20 cellular contexts compared by ENCODE assay signal in the genomic region with DNA sequence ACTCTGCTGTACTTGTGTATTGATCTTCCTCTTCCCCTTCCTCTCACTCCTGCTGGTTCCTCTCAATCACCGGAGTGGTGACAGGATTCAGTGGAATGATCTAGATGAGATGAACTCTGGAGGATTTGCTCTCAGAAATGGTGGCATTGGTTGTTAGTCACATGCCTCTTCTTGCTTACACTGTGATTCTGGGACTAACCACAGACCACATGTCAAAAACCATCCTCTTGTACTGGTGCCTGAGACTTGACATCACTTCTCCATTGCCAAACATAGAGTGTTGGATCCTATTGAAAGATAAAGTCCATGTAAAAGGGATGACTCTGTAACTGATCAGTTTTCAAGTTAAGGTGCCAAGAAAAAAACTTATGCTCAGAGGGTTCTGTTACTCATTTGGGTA.
"Had no signal": no experiment of that assay in that cellular context is flagged by ENCODE, and none has a peak within 500 bp of the region (broad histone marks: within the 10 kb centered on the region; RNA-seq: fewer than 3 reads in every experiment).

No MANE protein-coding gene starts in this region.

- H3K4me3 ChIP-seq: coronary artery, esophagus squamous epithelium, prostate gland had no signal

- H3K27me3 Mint-ChIP-seq: brain had no signal

- DNase-seq: activated CD4-positive, alpha-beta T cell treated with anti-CD3 and anti-CD28 coated beads, Interleukin-2, amount 50 U/mL, for 1 hour; activated CD4-positive, CD25-positive, alpha-beta regulatory T cell; activated effector memory CD4-positive, alpha-beta T cell treated with anti-CD3 and anti-CD28 coated beads, Interleukin-2, amount 50 U/mL, for 16 hours; activated T-cell treated with anti-CD3 and anti-CD28 coated beads for 4 hours; central memory CD4-positive, alpha-beta T cell; esophagus squamous epithelium; foreskin keratinocyte; glutamatergic neuron; kidney glomerular epithelial cell; mesenchymal stem cell; right cardiac atrium; small intestine; stimulated activated CD4-positive, alpha-beta T cell treated with anti-CD3 and anti-CD28 coated beads, Interleukin-4, amount 100 ng/mL, for 24 hours; stimulated activated naive CD4-positive, alpha-beta T cell treated with Interleukin-2 at 50 U/mL for 16 hours had no signal

- ATAC-seq: foreskin keratinocyte, right cardiac atrium had no signal

- H3K27ac Mint-ChIP-seq: activated naive CD8-positive, alpha-beta T cell; brain; T-helper 1 cell treated with Interleukin-12 subunit alpha and Interleukin-12 subunit beta and Interleukin-4 antibody, amounts not matched to agents 30 μg/mL and 1 μg/mL, for 36 hours; type B pancreatic cell had no signal

- H3K36me3 ChIP-seq: esophagus squamous epithelium, prostate gland had no signal

- H3K4me3 Mint-ChIP-seq: activated naive CD8-positive, alpha-beta T cell; brain; T-helper 1 cell treated with Interleukin-12 subunit alpha and Interleukin-12 subunit beta and Interleukin-4 antibody, amounts not matched to agents 30 μg/mL and 1 μg/mL, for 36 hours; type B pancreatic cell had no signal

- H3K9me3 ChIP-seq: esophagus squamous epithelium, prostate gland had no signal

- H3K36me3 Mint-ChIP-seq: activated naive CD8-positive, alpha-beta T cell; brain; type B pancreatic cell had no signal

- H3K9me3 Mint-ChIP-seq: T-helper 1 cell treated with Interleukin-12 subunit alpha and Interleukin-12 subunit beta and Interleukin-4 antibody, amounts not matched to agents 30 μg/mL and 1 μg/mL, for 36 hours had no signal

- H3K4me1 ChIP-seq: esophagus squamous epithelium, foreskin keratinocyte, prostate gland had no signal
